Comparison of ENCODE assay signal across 8 cellular contexts in genomic region chr13:44969858-44970484, GRCh38. TPM values are rescaled to one million over a fixed set of nuclear protein-coding genes. Genes with fewer than 3 reads are reported as not detected.
A peak's percentile ranks its signal among the peaks of the same experiment; 100 is the strongest.
DNase-seq lines count a peak whose midpoint lies in the region; ATAC-seq lines count a peak whose summit lies in the region.

No MANE protein-coding gene starts in this region.

- DNase-seq in Ammon's horn (ENCODE audit: low spot score) (peak; percentile 77), H4 (ENCODE audit: low spot score) (peak; percentile 16), NCI-H774 (lab: John Stamatoyannopoulos, UW) (peak; percentile 8), dermis blood vessel endothelial cell (peak; percentile 77), lung microvascular endothelial cell (ENCODE audit: low read depth in 2 of 2) (peak; percentile 67 to 79)

- ATAC-seq in HG02885 (IDR thresholded peaks at IDR 0.05; ENCODE audit: poor library complexity, unreplicated experiment) (no peak), HG03025 (IDR thresholded peaks at IDR 0.05; ENCODE audit: low FRiP score, unreplicated experiment) (no peak), HG02642 (IDR thresholded peaks at IDR 0.05; ENCODE audit: poor library complexity, unreplicated experiment) (no peak)

RNA-seq across cellular contexts. Expression of gene NUFIP1, which starts 19.3 kb away (rescaled TPM):
- 3.1 and 3.9 TPM in 2 replicates for total RNA-seq in H4 (2014; rRNA removed; shearing (Covaris generic))
- total RNA-seq in dermis blood vessel endothelial cell (2.4 and 2.8 TPM in 2 replicates), lung microvascular endothelial cell (1.1 and 1.6 TPM in 2 replicates)

RNA-seq across cellular contexts. Expression of gene GPALPP1, which starts 19.4 kb away (rescaled TPM):
- 16.2 and 16.6 TPM in 2 replicates for total RNA-seq in H4 (2014; rRNA removed; shearing (Covaris generic))
- total RNA-seq in dermis blood vessel endothelial cell, result 28.4 and 29.5 TPM in 2 replicates
- 13.7 and 25.0 TPM in 2 replicates for total RNA-seq in lung microvascular endothelial cell

Comparison
In these comparisons a context has a peak if more than half of its experiments do, and no peak if none do; other contexts are left out.
1. DNase-seq: peak in every context shown above with its lines; median percentile 77 in Ammon's horn; 77 in dermis blood vessel endothelial cell; 73 in lung microvascular endothelial cell; 16 in H4; 8 in NCI-H774.